ENCODE assay signal across 8 cellular contexts in genomic region chr10:48551796-48552591, GRCh38. TPM values are rescaled to one million over a fixed set of nuclear protein-coding genes. Genes with fewer than 3 reads are reported as not detected.
DNase-seq lines count a peak whose midpoint lies in the region; TF ChIP-seq lines count a peak whose summit lies in the region.

No MANE protein-coding gene starts in this region.

- peak; percentile 72 for TF ChIP-seq CTCF in epithelial cell of esophagus (IDR thresholded peaks at IDR 0.05; ENCODE audit: insufficient read depth, low read depth, low read length, missing control alignments)

- intact Hi-C loops in posterior vena cava (cut with DNase I), result loop anchor here in 1 of 2 donors (2.0 kb wide), 1 partner anchor 105 kb away; no protein-coding TSS in a partner anchor

- no peak overlapping the region for H3K4me3 ChIP-seq in epithelial cell of esophagus (ENCODE audit: low read length)

- DNase-seq in activated CD4-positive, alpha-beta T cell treated with anti-CD3 and anti-CD28 coated beads for 48 hours, result peak; percentile 47
- no peak for DNase-seq in activated CD4-positive, alpha-beta T cell treated with anti-CD3 and anti-CD28 coated beads, Interleukin-2, amount 50 U/mL, for 4 hours
- DNase-seq in LHCN-M2 (ENCODE audit: low read depth), result peak; percentile 40
- peak; percentile 68 for DNase-seq in SK-N-DZ (ENCODE audit: low spot score)
- peak; percentile 47 for DNase-seq in epithelial cell of esophagus (ENCODE audit: low read depth)
- DNase-seq in midbrain (lab: John Stamatoyannopoulos, UW), result peak; percentile 66
- DNase-seq in posterior vena cava (ENCODE audit: low spot score), result no peak
- no peak for DNase-seq in NCI-H187 treated with DMSO at 0.1 percent for 48 hours (lab: John Stamatoyannopoulos, UW)

RNA-seq across cellular contexts. Expression of gene ARHGAP22, which starts 52.9 kb away (rescaled TPM):
- total RNA-seq in LHCN-M2 (2014; rRNA removed), result 255 and 312 TPM in 2 replicates
- polyA plus RNA-seq in LHCN-M2 (2012), result 102 TPM
- polyA plus RNA-seq in SK-N-DZ (2014; cell fraction: cytosol; rRNA removed), result 9.1 and 10.3 TPM in 2 replicates
- 14.3 and 16.5 TPM in 2 replicates for polyA plus RNA-seq in SK-N-DZ (2014; cell fraction: nucleus; rRNA removed)
- 10 to 100 TPM in 1 of 2 donors, 1 to 10 TPM in 1; 9.8 to 13.4 TPM for total RNA-seq in posterior vena cava

Comparison
In these comparisons a context has a peak if more than half of its experiments do, and no peak if none do; other contexts are left out.
1. DNase-seq: peak in activated CD4-positive, alpha-beta T cell treated with anti-CD3 and anti-CD28 coated beads for 48 hours (single experiment), LHCN-M2 (single experiment), SK-N-DZ (single experiment), epithelial cell of esophagus (single experiment) and midbrain (single experiment); none in activated CD4-positive, alpha-beta T cell treated with anti-CD3 and anti-CD28 coated beads, Interleukin-2, amount 50 U/mL, for 4 hours (0 of 2), posterior vena cava (single experiment) and NCI-H187 treated with DMSO at 0.1 percent for 48 hours (single experiment).
2. RNA of gene ARHGAP22, which starts 52.9 kb away (total RNA-seq): 255 to 312 TPM in LHCN-M2; 9.8 to 13.4 TPM in posterior vena cava; every median in the first group is over 10 times any median in the second.